ENCODE assay signal across 1 cellular context in genomic region chr1:237012789-237013383, GRCh38.
TF ChIP-seq lines count a peak whose summit lies in the region.

No MANE protein-coding gene starts in this region.

TF ChIP-seq in HEK293, 187 proteins besides CTCF, POLR2A, EP300 and RAD21 (continued from another document and continues in another):
- TF ChIP-seq, protein P1, sequence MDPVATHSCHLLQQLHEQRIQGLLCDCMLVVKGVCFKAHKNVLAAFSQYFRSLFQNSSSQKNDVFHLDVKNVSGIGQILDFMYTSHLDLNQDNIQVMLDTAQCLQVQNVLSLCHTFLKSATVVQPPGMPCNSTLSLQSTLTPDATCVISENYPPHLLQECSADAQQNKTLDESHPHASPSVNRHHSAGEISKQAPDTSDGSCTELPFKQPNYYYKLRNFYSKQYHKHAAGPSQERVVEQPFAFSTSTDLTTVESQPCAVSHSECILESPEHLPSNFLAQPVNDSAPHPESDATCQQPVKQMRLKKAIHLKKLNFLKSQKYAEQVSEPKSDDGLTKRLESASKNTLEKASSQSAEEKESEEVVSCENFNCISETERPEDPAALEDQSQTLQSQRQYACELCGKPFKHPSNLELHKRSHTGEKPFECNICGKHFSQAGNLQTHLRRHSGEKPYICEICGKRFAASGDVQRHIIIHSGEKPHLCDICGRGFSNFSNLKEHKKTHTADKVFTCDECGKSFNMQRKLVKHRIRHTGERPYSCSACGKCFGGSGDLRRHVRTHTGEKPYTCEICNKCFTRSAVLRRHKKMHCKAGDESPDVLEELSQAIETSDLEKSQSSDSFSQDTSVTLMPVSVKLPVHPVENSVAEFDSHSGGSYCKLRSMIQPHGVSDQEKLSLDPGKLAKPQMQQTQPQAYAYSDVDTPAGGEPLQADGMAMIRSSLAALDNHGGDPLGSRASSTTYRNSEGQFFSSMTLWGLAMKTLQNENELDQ (tag by site-specific recombination; IDR thresholded peaks at IDR 0.05; ENCODE audit: low read depth), result no peak
- no peak; the same call in none of the 2 replicates for TF ChIP-seq ZBTB21 (tag by site-specific recombination; IDR thresholded peaks at IDR 0.05)
- TF ChIP-seq ZFP41 (tag by site-specific recombination; IDR thresholded peaks at IDR 0.05; ENCODE audit: borderline replicate concordance), result no peak
- TF ChIP-seq ZNF580 (tag by site-specific recombination; IDR thresholded peaks at IDR 0.05), result 0 out of 2 replicates have a peak, but pooled peaks have one; percentile 18
- TF ChIP-seq KLF7 (tag by site-specific recombination; IDR thresholded peaks at IDR 0.05; ENCODE audit: borderline replicate concordance), result no peak; the same call in 1 of the 2 replicates
- TF ChIP-seq ZBTB44 (tag by site-specific recombination; IDR thresholded peaks at IDR 0.05), result no peak; the same call in 1 of the 2 replicates
- TF ChIP-seq REST (tag by site-specific recombination; IDR thresholded peaks at IDR 0.05), result 0 out of 2 replicates have a peak, but pooled peaks have one; percentile 8
- TF ChIP-seq ZFP3 (tag by site-specific recombination; IDR thresholded peaks at IDR 0.05; ENCODE audit: low read depth), result no peak
- TF ChIP-seq ZNF404 (tag by site-specific recombination; IDR thresholded peaks at IDR 0.05), result no peak
- TF ChIP-seq ZNF221 (tag by site-specific recombination; IDR thresholded peaks at IDR 0.05; ENCODE audit: borderline replicate concordance), result no peak
- TF ChIP-seq, protein P2, sequence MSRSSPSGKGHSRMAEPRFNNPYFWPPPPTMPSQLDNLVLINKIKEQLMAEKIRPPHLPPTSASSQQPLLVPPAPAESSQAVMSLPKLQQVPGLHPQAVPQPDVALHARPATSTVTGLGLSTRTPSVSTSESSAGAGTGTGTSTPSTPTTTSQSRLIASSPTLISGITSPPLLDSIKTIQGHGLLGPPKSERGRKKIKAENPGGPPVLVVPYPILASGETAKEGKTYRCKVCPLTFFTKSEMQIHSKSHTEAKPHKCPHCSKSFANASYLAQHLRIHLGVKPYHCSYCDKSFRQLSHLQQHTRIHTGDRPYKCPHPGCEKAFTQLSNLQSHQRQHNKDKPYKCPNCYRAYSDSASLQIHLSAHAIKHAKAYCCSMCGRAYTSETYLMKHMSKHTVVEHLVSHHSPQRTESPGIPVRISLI (tag by site-specific recombination; IDR thresholded peaks at IDR 0.05), result 0 out of 2 replicates have a peak, but pooled peaks have one; percentile 36
- TF ChIP-seq RBAK (tag by site-specific recombination; IDR thresholded peaks at IDR 0.05), result no peak
- TF ChIP-seq ZNF280C (tag by site-specific recombination; IDR thresholded peaks at IDR 0.05), result no peak
- TF ChIP-seq ZNF354C (tag by site-specific recombination; IDR thresholded peaks at IDR 0.05; ENCODE audit: borderline replicate concordance, low read depth), result no peak
- TF ChIP-seq ZNF624 (tag by site-specific recombination; IDR thresholded peaks at IDR 0.05), result no peak
- no peak for TF ChIP-seq ZNF292 (tag by site-specific recombination; IDR thresholded peaks at IDR 0.05; ENCODE audit: borderline replicate concordance, low read depth)
- TF ChIP-seq ZNF830 (tag by site-specific recombination; IDR thresholded peaks at IDR 0.05; ENCODE audit: low read depth), result no peak
- no peak for TF ChIP-seq ZFHX2 (tag by site-specific recombination; conservative IDR thresholded peaks at IDR 0.05)
- TF ChIP-seq ZNF701 (tag by site-specific recombination; IDR thresholded peaks at IDR 0.05), result peak; percentile 97
- TF ChIP-seq KLF16 (tag by site-specific recombination; IDR thresholded peaks at IDR 0.05), result no peak
- peak; percentile 76 for TF ChIP-seq WT1 (tag by site-specific recombination; IDR thresholded peaks at IDR 0.05)
- TF ChIP-seq TRIM28 (IDR thresholded peaks at IDR 0.05; ENCODE audit: borderline replicate concordance, low read length), result peak; percentile 93
- peak; percentile 87 for TF ChIP-seq ZNF629 (tag by site-specific recombination; IDR thresholded peaks at IDR 0.05)
- no peak for TF ChIP-seq ZNF670 (tag by site-specific recombination; IDR thresholded peaks at IDR 0.05; ENCODE audit: low read depth)
- TF ChIP-seq PRDM1 (tag by site-specific recombination; IDR thresholded peaks at IDR 0.05), result no peak
- TF ChIP-seq ZNF174 (tag by site-specific recombination; IDR thresholded peaks at IDR 0.05), result no peak
- no peak for TF ChIP-seq ZNF133 (tag by site-specific recombination; IDR thresholded peaks at IDR 0.05)
- peak; percentile 96 for TF ChIP-seq GLIS1 (tag by site-specific recombination; IDR thresholded peaks at IDR 0.05)
- no peak for TF ChIP-seq OVOL3 (tag by site-specific recombination; IDR thresholded peaks at IDR 0.05)
- TF ChIP-seq, protein P3, sequence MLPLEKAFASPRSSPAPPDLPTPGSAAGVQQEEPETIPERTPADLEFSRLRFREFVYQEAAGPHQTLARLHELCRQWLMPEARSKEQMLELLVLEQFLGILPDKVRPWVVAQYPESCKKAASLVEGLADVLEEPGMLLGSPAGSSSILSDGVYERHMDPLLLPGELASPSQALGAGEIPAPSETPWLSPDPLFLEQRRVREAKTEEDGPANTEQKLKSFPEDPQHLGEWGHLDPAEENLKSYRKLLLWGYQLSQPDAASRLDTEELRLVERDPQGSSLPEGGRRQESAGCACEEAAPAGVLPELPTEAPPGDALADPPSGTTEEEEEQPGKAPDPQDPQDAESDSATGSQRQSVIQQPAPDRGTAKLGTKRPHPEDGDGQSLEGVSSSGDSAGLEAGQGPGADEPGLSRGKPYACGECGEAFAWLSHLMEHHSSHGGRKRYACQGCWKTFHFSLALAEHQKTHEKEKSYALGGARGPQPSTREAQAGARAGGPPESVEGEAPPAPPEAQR (tag by site-specific recombination; IDR thresholded peaks at IDR 0.05), result no peak
- TF ChIP-seq YY2 (tag by site-specific recombination; IDR thresholded peaks at IDR 0.05), result no peak
- no peak for TF ChIP-seq SETDB1 (IDR thresholded peaks at IDR 0.05; ENCODE audit: insufficient read length, low read length)
- TF ChIP-seq MZF1 (tag by site-specific recombination; IDR thresholded peaks at IDR 0.05; ENCODE audit: borderline replicate concordance), result peak; percentile 98
- TF ChIP-seq GLIS2 (tag by site-specific recombination; IDR thresholded peaks at IDR 0.05), result peak; percentile 71; the same call in 1 of the 2 replicates
- TF ChIP-seq, protein P4, sequence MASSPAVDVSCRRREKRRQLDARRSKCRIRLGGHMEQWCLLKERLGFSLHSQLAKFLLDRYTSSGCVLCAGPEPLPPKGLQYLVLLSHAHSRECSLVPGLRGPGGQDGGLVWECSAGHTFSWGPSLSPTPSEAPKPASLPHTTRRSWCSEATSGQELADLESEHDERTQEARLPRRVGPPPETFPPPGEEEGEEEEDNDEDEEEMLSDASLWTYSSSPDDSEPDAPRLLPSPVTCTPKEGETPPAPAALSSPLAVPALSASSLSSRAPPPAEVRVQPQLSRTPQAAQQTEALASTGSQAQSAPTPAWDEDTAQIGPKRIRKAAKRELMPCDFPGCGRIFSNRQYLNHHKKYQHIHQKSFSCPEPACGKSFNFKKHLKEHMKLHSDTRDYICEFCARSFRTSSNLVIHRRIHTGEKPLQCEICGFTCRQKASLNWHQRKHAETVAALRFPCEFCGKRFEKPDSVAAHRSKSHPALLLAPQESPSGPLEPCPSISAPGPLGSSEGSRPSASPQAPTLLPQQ (tag by site-specific recombination; IDR thresholded peaks at IDR 0.05), result peak; percentile 78
- no peak for TF ChIP-seq ZNF266 (tag by site-specific recombination; IDR thresholded peaks at IDR 0.05; ENCODE audit: low read depth)
- TF ChIP-seq ZNF2 (tag by site-specific recombination; IDR thresholded peaks at IDR 0.05), result peak; percentile 82
- no peak for TF ChIP-seq ZNF621 (tag by site-specific recombination; IDR thresholded peaks at IDR 0.05)
- TF ChIP-seq, protein P5, sequence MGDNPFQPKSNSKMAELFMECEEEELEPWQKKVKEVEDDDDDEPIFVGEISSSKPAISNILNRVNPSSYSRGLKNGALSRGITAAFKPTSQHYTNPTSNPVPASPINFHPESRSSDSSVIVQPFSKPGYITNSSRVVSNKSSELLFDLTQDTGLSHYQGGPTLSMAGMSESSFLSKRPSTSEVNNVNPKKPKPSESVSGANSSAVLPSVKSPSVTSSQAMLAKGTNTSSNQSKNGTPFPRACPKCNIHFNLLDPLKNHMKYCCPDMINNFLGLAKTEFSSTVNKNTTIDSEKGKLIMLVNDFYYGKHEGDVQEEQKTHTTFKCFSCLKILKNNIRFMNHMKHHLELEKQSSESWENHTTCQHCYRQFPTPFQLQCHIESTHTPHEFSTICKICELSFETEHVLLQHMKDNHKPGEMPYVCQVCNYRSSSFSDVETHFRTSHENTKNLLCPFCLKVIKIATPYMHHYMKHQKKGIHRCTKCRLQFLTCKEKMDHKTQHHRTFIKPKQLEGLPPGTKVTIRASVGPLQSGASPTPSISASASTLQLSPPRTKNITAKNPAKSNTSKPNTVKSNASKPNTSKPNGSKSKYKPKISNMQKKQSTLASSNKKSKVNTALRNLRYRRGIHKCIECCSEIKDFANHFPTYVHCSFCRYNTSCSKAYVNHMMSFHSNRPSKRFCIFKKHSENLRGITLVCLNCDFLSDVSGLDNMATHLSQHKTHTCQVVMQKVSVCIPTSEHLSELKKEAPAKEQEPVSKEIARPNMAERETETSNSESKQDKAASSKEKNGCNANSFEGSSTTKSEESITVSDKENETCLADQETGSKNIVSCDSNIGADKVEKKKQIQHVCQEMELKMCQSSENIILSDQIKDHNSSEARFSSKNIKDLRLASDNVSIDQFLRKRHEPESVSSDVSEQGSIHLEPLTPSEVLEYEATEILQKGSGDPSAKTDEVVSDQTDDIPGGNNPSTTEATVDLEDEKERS (tag by site-specific recombination; IDR thresholded peaks at IDR 0.05), result 0 out of 2 replicates have a peak, but pooled peaks have one; percentile 13
- no peak for TF ChIP-seq ZNF211 (tag by site-specific recombination; IDR thresholded peaks at IDR 0.05; ENCODE audit: low read depth)
- peak; percentile 94 for TF ChIP-seq ZBTB17 (tag by site-specific recombination; IDR thresholded peaks at IDR 0.05)
- TF ChIP-seq BCL11A (tag by site-specific recombination; IDR thresholded peaks at IDR 0.05; ENCODE audit: low read depth), result no peak
- no peak for TF ChIP-seq BCL11B (tag by site-specific recombination; IDR thresholded peaks at IDR 0.05; ENCODE audit: low read depth)
- TF ChIP-seq ZFP37 (tag by site-specific recombination; IDR thresholded peaks at IDR 0.05), result peak; percentile 93
- no peak for TF ChIP-seq ZBTB7A (tag by site-specific recombination; IDR thresholded peaks at IDR 0.05; ENCODE audit: low read depth)
- TF ChIP-seq ZNF248 (tag by site-specific recombination; IDR thresholded peaks at IDR 0.05), result no peak
- TF ChIP-seq ZNF335 (tag by site-specific recombination; conservative IDR thresholded peaks at IDR 0.05), result peak; percentile 83
- no peak for TF ChIP-seq ZNF548 (tag by site-specific recombination; IDR thresholded peaks at IDR 0.05)
